In the genomic region with DNA sequence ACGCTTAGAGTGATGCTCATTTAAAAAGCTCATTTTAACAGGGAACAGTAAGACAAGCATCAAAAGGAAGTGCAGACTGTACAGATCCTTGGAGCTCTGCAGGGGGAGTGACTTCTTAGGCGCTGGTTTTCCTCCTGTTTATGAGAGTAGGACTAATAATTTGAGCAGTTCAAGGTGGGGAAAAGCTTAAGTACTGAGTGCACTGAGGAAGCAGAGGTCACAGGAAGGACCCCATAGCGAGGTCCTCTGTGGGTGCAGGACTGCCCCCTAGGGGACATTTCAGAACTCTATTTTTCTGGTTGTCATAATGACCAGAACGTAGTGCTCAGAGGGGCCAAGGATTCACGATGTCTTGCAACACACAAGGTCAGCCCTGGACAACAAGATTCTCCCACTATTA, we compare ENCODE assay signal across 8 cellular contexts.
A peak's percentile ranks its signal among the peaks of the same experiment; 100 is the strongest.
DNase-seq lines count a peak whose midpoint lies in the region; ATAC-seq and TF ChIP-seq lines count a peak whose summit lies in the region.

No MANE protein-coding gene starts in this region.

- H3K27ac ChIP-seq in brain microvascular endothelial cell (no peak overlapping the region), left lung (no peak overlapping the region)

- ATAC-seq in left lung (peak; percentile 45), HG02588 (IDR thresholded peaks at IDR 0.05; ENCODE audit: unreplicated experiment) (no peak)

- no peaks in the 10 kb centered on the region for H3K27me3 ChIP-seq in brain microvascular endothelial cell (replicated peaks)
- H3K27me3 ChIP-seq in left lung = no peaks in the 10 kb centered on the region

- intact Hi-C loops in left lung (cut with DNase I) = no loop called here

- H3K9me3 ChIP-seq in left lung = no peaks in the 10 kb centered on the region

- H3K4me3 ChIP-seq in brain microvascular endothelial cell (ENCODE audit: low read depth, low read length) (no peak overlapping the region), left lung (no peak overlapping the region)

- TF ChIP-seq CTCF in brain microvascular endothelial cell (IDR thresholded peaks at IDR 0.05; ENCODE audit: low read depth, low read length, missing control alignments) (peak; percentile 79), left lung (IDR thresholded peaks at IDR 0.05) (peak in 1 of 2 donors; percentile 33)

- no peaks in the 10 kb centered on the region for H3K36me3 ChIP-seq in brain microvascular endothelial cell (replicated peaks)
- H3K36me3 ChIP-seq in left lung = no peaks in the 10 kb centered on the region

- H3K4me1 ChIP-seq in left lung = peaks cover 0 to 1% of the 10 kb centered on the region in 2 donors

- DNase-seq in AG08395 (ENCODE audit: low spot score) = peak; percentile 31
- peak; percentile 63 for DNase-seq in ELR (ENCODE audit: low read depth)
- DNase-seq in NCI-H446 treated with DMSO at 0.1 percent for 48 hours (lab: John Stamatoyannopoulos, UW) = peak; percentile 38
- peak; percentile 53 for DNase-seq in brain microvascular endothelial cell
- DNase-seq in left lung = no peak
- no peak for DNase-seq in cerebellar nuclear complex (lab: John Stamatoyannopoulos, UW)
- no peak for DNase-seq in central memory CD4-positive, alpha-beta T cell

- in situ Hi-C loops in brain microvascular endothelial cell (cut with HindIII; ENCODE audit: low pct_ligation_motif_present, low sequenced_read_pairs) = no loop called here

Comparison
In these comparisons a context has a peak if more than half of its experiments do, and no peak if none do; other contexts are left out.
1. DNase-seq: peak in AG08395 (single experiment), ELR (single experiment), NCI-H446 treated with DMSO at 0.1 percent for 48 hours (single experiment) and brain microvascular endothelial cell (single experiment); none in left lung (0 of 2), cerebellar nuclear complex (0 of 2) and central memory CD4-positive, alpha-beta T cell (single experiment).